In genomic region chr17:50950002-50950877, GRCh38 we compare ENCODE assay signal across 2 cellular contexts.
A peak's percentile ranks its signal among the peaks of the same experiment; 100 is the strongest.
TF ChIP-seq lines count a peak whose summit lies in the region.

No MANE protein-coding gene starts in this region.

TF ChIP-seq in A549, 52 proteins besides CTCF, POLR2A, EP300 and RAD21 (continued from another document):
- TF ChIP-seq MAX (IDR thresholded peaks at IDR 0.05): peak; percentile 75
- peak; percentile 26; the same call in 1 of the 2 replicates for TF ChIP-seq NFE2L2 (conservative IDR thresholded peaks at IDR 0.05; ENCODE audit: low read length)
- 0 out of 2 replicates have a peak, but pooled peaks have one; percentile 26 for TF ChIP-seq ZSCAN20 (CRISPR knock-in tag; IDR thresholded peaks at IDR 0.05)
- no peak; the same call in 1 of the 2 replicates for TF ChIP-seq BHLHE40 (IDR thresholded peaks at IDR 0.05; ENCODE audit: low read depth, low read length)
- TF ChIP-seq ZC3H11A (IDR thresholded peaks at IDR 0.05): no peak
- TF ChIP-seq GATA3 (IDR thresholded peaks at IDR 0.05; ENCODE audit: borderline replicate concordance): peak; percentile 22
- no peak for TF ChIP-seq POLR2AphosphoS2 (conservative IDR thresholded peaks at IDR 0.05; ENCODE audit: low read length)
- TF ChIP-seq ZNF302 (CRISPR knock-in tag; IDR thresholded peaks at IDR 0.05): peak; percentile 60; the same call in 1 of the 2 replicates
- TF ChIP-seq TP53 (CRISPR knock-in tag; IDR thresholded peaks at IDR 0.05): peak; percentile 92
- peak; percentile 96 for TF ChIP-seq MAFK (IDR thresholded peaks at IDR 0.05; ENCODE audit: partially characterized antibody)
- TF ChIP-seq MYC (IDR thresholded peaks at IDR 0.05; ENCODE audit: borderline replicate concordance, low read length): no peak; the same call in 1 of the 2 replicates
- peak; percentile 40 for TF ChIP-seq HOXB5 (CRISPR knock-in tag; IDR thresholded peaks at IDR 0.05)
- no peak for TF ChIP-seq CHD4 (IDR thresholded peaks at IDR 0.05; ENCODE audit: borderline replicate concordance)
- no peak for TF ChIP-seq PBX3 (IDR thresholded peaks at IDR 0.05)
TF ChIP-seq in A549: peak in this region for 23.

TF ChIP-seq in K562, 482 proteins besides CTCF, POLR2A, EP300 and RAD21 (continued from another document and continues in another):
- TF ChIP-seq GMEB1 (CRISPR knock-in tag; IDR thresholded peaks at IDR 0.05): no peak
- TF ChIP-seq TOE1 (IDR thresholded peaks at IDR 0.05; ENCODE audit: borderline replicate concordance): peak; percentile 74
- TF ChIP-seq TOE1 (CRISPR knock-in tag; IDR thresholded peaks at IDR 0.05; ENCODE audit: borderline replicate concordance, low read depth): no peak
- TF ChIP-seq STAT5A (IDR thresholded peaks at IDR 0.05; ENCODE audit: borderline replicate concordance, low read length): no peak
- no peak for TF ChIP-seq ZNF655 (CRISPR knock-in tag; IDR thresholded peaks at IDR 0.05)
- TF ChIP-seq HIVEP1 (CRISPR knock-in tag; IDR thresholded peaks at IDR 0.05): no peak
- no peak for TF ChIP-seq RNF219 (CRISPR knock-in tag; IDR thresholded peaks at IDR 0.05)
- TF ChIP-seq HMGN3 (IDR thresholded peaks at IDR 0.05; ENCODE audit: borderline replicate concordance, extremely low read depth, insufficient read length, low read depth, low read length): no peak
- TF ChIP-seq CBX5 (IDR thresholded peaks at IDR 0.05; ENCODE audit: borderline replicate concordance, low read depth): 0 out of 2 replicates have a peak, but pooled peaks have one; percentile 54
- TF ChIP-seq GATAD2B (IDR thresholded peaks at IDR 0.05; ENCODE audit: borderline replicate concordance): no peak
- peak; percentile 92 for TF ChIP-seq ZNF316 (IDR thresholded peaks at IDR 0.05)
- no peak for TF ChIP-seq TCF7L2 (IDR thresholded peaks at IDR 0.05; ENCODE audit: low read depth, low read length)
- peak; percentile 33; the same call in 1 of the 2 replicates for TF ChIP-seq PHF21A (IDR thresholded peaks at IDR 0.05; ENCODE audit: borderline replicate concordance, low read depth)
- TF ChIP-seq ESRRA (IDR thresholded peaks at IDR 0.05; ENCODE audit: borderline replicate concordance, low read depth): peak; percentile 37; the same call in 1 of the 2 replicates
- no peak for TF ChIP-seq KDM4B (IDR thresholded peaks at IDR 0.05; ENCODE audit: borderline replicate concordance in 2 of 2, low read depth in 1 of 2)
- peak in 1 of 2 experiments; percentile 42; a peak in 1 of 4 replicates for TF ChIP-seq FOXA3 (CRISPR knock-in tag; conservative IDR thresholded peaks at IDR 0.05 in 1 of 2, IDR thresholded peaks at IDR 0.05 in 1 of 2)
- TF ChIP-seq RBM25 (IDR thresholded peaks at IDR 0.05; ENCODE audit: low read depth, low read length, severe bottlenecking): no peak
- TF ChIP-seq PTTG1 (tag; IDR thresholded peaks at IDR 0.05; ENCODE audit: low read depth): no peak
- no peak for TF ChIP-seq ZSCAN29 (IDR thresholded peaks at IDR 0.05)
- TF ChIP-seq ETV1 (tag; conservative IDR thresholded peaks at IDR 0.05; ENCODE audit: low read depth): no peak
- TF ChIP-seq NCOA4 (IDR thresholded peaks at IDR 0.05; ENCODE audit: partially characterized antibody): no peak
- TF ChIP-seq THRA (IDR thresholded peaks at IDR 0.05): no peak
- peak; percentile 61; the same call in 1 of the 2 replicates for TF ChIP-seq ZBTB17 (CRISPR knock-in tag; IDR thresholded peaks at IDR 0.05)
- peak; percentile 74 for TF ChIP-seq L3MBTL2 (IDR thresholded peaks at IDR 0.05)
- no peak for TF ChIP-seq GATAD2A (IDR thresholded peaks at IDR 0.05)
- TF ChIP-seq RAD51 (IDR thresholded peaks at IDR 0.05; ENCODE audit: borderline replicate concordance, low read depth): no peak
- no peak for TF ChIP-seq REST (CRISPR knock-in tag; IDR thresholded peaks at IDR 0.05; ENCODE audit: low read depth)
- TF ChIP-seq JUND (IDR thresholded peaks at IDR 0.05; ENCODE audit: borderline replicate concordance, low read depth, low read length): peak; percentile 67
- TF ChIP-seq JUND (tag; IDR thresholded peaks at IDR 0.05; ENCODE audit: borderline replicate concordance, low read depth, low read length): peak; percentile 69; the same call in 1 of the 3 replicates
- peak; percentile 13; the same call in 1 of the 2 replicates for TF ChIP-seq ZC3H11A (IDR thresholded peaks at IDR 0.05; ENCODE audit: low read depth, low read length)
- TF ChIP-seq TFAM (CRISPR knock-in tag; conservative IDR thresholded peaks at IDR 0.05): no peak
- 0 out of 2 replicates have a peak, but pooled peaks have one; percentile 37 for TF ChIP-seq NFRKB (IDR thresholded peaks at IDR 0.05; ENCODE audit: low read depth)
- TF ChIP-seq ZNF384 (IDR thresholded peaks at IDR 0.05; ENCODE audit: low read depth, low read length): peak; percentile 43; the same call in 1 of the 2 replicates
- 0 out of 2 replicates have a peak, but pooled peaks have one; percentile 21 for TF ChIP-seq THAP12 (CRISPR knock-in tag; IDR thresholded peaks at IDR 0.05)
- TF ChIP-seq HCFC1 (IDR thresholded peaks at IDR 0.05; ENCODE audit: low read depth, low read length): no peak
- peak; percentile 99 for TF ChIP-seq MEF2D (tag; conservative IDR thresholded peaks at IDR 0.05; ENCODE audit: low read depth)
- no peak for TF ChIP-seq MLLT1 (IDR thresholded peaks at IDR 0.05)
- TF ChIP-seq ZFX (CRISPR knock-in tag; IDR thresholded peaks at IDR 0.05): peak; percentile 88
- no peak for TF ChIP-seq NELFE (IDR thresholded peaks at IDR 0.05; ENCODE audit: insufficient read depth, insufficient read length)
- no peak for TF ChIP-seq MCM2 (IDR thresholded peaks at IDR 0.05; ENCODE audit: low read depth)
- no peak for TF ChIP-seq ZNF589 (CRISPR knock-in tag; IDR thresholded peaks at IDR 0.05; ENCODE audit: low read depth)
- TF ChIP-seq MYC (IDR thresholded peaks at IDR 0.05; ENCODE audit: low read depth, low read length): no peak; the same call in 1 of the 2 replicates
- TF ChIP-seq MYC (CRISPR knock-in tag; IDR thresholded peaks at IDR 0.05; ENCODE audit: borderline replicate concordance, low read depth): no peak
- TF ChIP-seq TBL1XR1 (IDR thresholded peaks at IDR 0.05; ENCODE audit: low read length in 2 of 2): no peak; a peak in 1 of 4 replicates
- no peak for TF ChIP-seq ZNF217 (CRISPR knock-in tag; IDR thresholded peaks at IDR 0.05)
- peak; percentile 66; the same call in 1 of the 2 replicates for TF ChIP-seq ZEB2 (IDR thresholded peaks at IDR 0.05)
- TF ChIP-seq TAF15 (IDR thresholded peaks at IDR 0.05; ENCODE audit: low read depth, low read length): no peak
- no peak for TF ChIP-seq ZSCAN32 (CRISPR knock-in tag; IDR thresholded peaks at IDR 0.05)
